Comparison of ENCODE assay signal across 22 cellular contexts in the genomic region with DNA sequence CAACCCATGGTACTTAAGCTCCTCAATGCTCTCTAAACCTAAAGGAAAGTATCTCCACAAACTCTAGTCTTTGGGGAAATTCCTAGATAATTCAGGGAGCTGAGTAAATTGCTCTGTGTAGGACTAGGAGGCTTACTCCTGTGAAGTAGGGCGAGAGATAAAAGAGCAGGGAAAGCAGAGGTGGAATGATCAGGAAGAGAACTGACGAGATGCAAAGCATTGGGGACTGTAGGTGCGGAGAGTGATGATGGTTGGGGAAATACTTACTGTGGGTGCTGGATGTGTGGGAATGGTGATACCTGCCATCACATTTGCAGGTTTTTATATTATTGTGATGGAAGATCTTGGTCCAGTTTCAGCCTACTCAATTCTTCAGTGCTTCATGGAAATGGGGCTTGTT. TPM values are rescaled to one million over a fixed set of nuclear protein-coding genes. Genes with fewer than 3 reads are reported as not detected.
DNase-seq lines count a peak whose midpoint lies in the region; ATAC-seq and TF ChIP-seq lines count a peak whose summit lies in the region.
"Had no signal": no experiment of that assay in that cellular context is flagged by ENCODE, and none has a peak within 500 bp of the region (broad histone marks: within the 10 kb centered on the region; RNA-seq: fewer than 3 reads in every experiment).

No MANE protein-coding gene starts in this region.

- 88 to 100% methylated on average over 3 of the region's 3 CpGs for WGBS in endodermal cell (ENCODE audit: insufficient coverage in 1 of 2, insufficient read length in 1 of 2), 2 experiments

- H3K36me3 Mint-ChIP-seq in activated T-cell treated with anti-CD3 and anti-CD28 coated beads, Interleukin-2, amount 50 U/mL, for 72 hours (ENCODE audit: insufficient read depth in 2 of 2): peaks cover 4 to 8% of the 10 kb centered on the region in 2 donors
- H3K36me3 Mint-ChIP-seq in IgD-negative memory B cell (peaks cover under 1% of the 10 kb centered on the region), endodermal cell (ENCODE audit: low read depth) (peaks cover 13% of the 10 kb centered on the region), progenitor cell of endocrine pancreas (ENCODE audit: insufficient read depth) (peaks cover 1% of the 10 kb centered on the region)

- H3K4me3 ChIP-seq in endodermal cell (ENCODE audit: low read length): no peak overlapping the region
- H3K4me3 ChIP-seq: K562, lung, SJSA1 had no signal

- H3K27ac Mint-ChIP-seq in activated T-cell treated with anti-CD3 and anti-CD28 coated beads, Interleukin-2, amount 50 U/mL, for 72 hours: peak overlapping the region; percentile 35
- H3K27ac Mint-ChIP-seq in IgD-negative memory B cell (peak overlapping the region in 2 of 3 donors; percentile 5 to 28), endodermal cell (no peak overlapping the region), progenitor cell of endocrine pancreas (no peak overlapping the region)

- H3K4me3 Mint-ChIP-seq in activated T-cell treated with anti-CD3 and anti-CD28 coated beads, Interleukin-2, amount 50 U/mL, for 72 hours: peak overlapping the region; percentile 34 to 39
- peak overlapping the region in 3 of 4 donors; percentile 25 to 65 (median 41) for H3K4me3 Mint-ChIP-seq in IgD-negative memory B cell
- peak overlapping the region; percentile 85 for H3K4me3 Mint-ChIP-seq in endodermal cell
- peak overlapping the region; percentile 4 for H3K4me3 Mint-ChIP-seq in progenitor cell of endocrine pancreas (ENCODE audit: low read depth)

- no peak overlapping the region for H3K27ac ChIP-seq in endodermal cell (ENCODE audit: low read depth, low read length)
- H3K27ac ChIP-seq: epithelial cell of prostate, SJSA1 had no signal

- H3K36me3 ChIP-seq in endodermal cell (ENCODE audit: control insufficient read depth, insufficient read depth, low read length): peaks cover 33% of the 10 kb centered on the region
- H3K36me3 ChIP-seq: breast epithelium, vagina had no signal

- no peaks in the 10 kb centered on the region for H3K9me3 Mint-ChIP-seq in activated T-cell treated with anti-CD3 and anti-CD28 coated beads, Interleukin-2, amount 50 U/mL, for 72 hours
- H3K9me3 Mint-ChIP-seq in IgD-negative memory B cell (no peaks in the 10 kb centered on the region), endodermal cell (no peaks in the 10 kb centered on the region), progenitor cell of endocrine pancreas (ENCODE audit: low read depth) (no peaks in the 10 kb centered on the region)

- H3K4me1 Mint-ChIP-seq in activated T-cell treated with anti-CD3 and anti-CD28 coated beads, Interleukin-2, amount 50 U/mL, for 72 hours (ENCODE audit: low read depth): peaks cover 17% of the 10 kb centered on the region
- peaks cover 16 to 23% (median 23%) of the 10 kb centered on the region in 3 donors for H3K4me1 Mint-ChIP-seq in IgD-negative memory B cell
- H3K4me1 Mint-ChIP-seq in endodermal cell: peaks cover 11% of the 10 kb centered on the region
- H3K4me1 Mint-ChIP-seq in progenitor cell of endocrine pancreas (ENCODE audit: low read depth): peaks cover 15% of the 10 kb centered on the region

- DNase-seq in activated T-cell treated with anti-CD3 and anti-CD28 coated beads, Interleukin-2, amount 50 U/mL, for 72 hours: no peak
- DNase-seq in activated T-cell treated with anti-CD3 and anti-CD28 coated beads, Interleukin-2, amount 50 U/mL, for 1 hour: no peak
- DNase-seq in endodermal cell: no peak
- no peak for DNase-seq in progenitor cell of endocrine pancreas (ENCODE audit: low spot score, unreplicated experiment)
- DNase-seq in NCI-H1092 treated with DMSO at 0.1 percent for 48 hours (lab: John Stamatoyannopoulos, UW): no peak
- DNase-seq in pons (ENCODE audit: low spot score): no peak
- DNase-seq: activated CD8-positive, alpha-beta memory T cell treated with anti-CD3 and anti-CD28 coated beads, Interleukin-2, amount 50 U/mL, for 48 hours; foreskin fibroblast; hypothalamus; kidney; NCI-H187 treated with DMSO at 0.1 percent for 48 hours; NCI-H345; substantia nigra; T-helper 9 cell had no signal

- TF ChIP-seq CTCF in endodermal cell (conservative IDR thresholded peaks at IDR 0.05): no peak
- TF ChIP-seq CTCF in progenitor cell of endocrine pancreas (IDR thresholded peaks at IDR 0.05; ENCODE audit: unreplicated experiment): no peak

- H3K9me3 ChIP-seq in endodermal cell (ENCODE audit: control insufficient read depth, low read length): no peaks in the 10 kb centered on the region
- H3K9me3 ChIP-seq: breast epithelium, SJSA1, vagina had no signal

- ATAC-seq in activated T-cell treated with anti-CD3 and anti-CD28 coated beads, Interleukin-2, amount 50 U/mL, for 72 hours (replicated peaks in 1 of 2): no peak
- no peak for ATAC-seq in GM18907 (IDR thresholded peaks at IDR 0.05; ENCODE audit: unreplicated experiment)
- ATAC-seq: K562 had no signal

- no peaks in the 10 kb centered on the region for H3K27me3 Mint-ChIP-seq in activated T-cell treated with anti-CD3 and anti-CD28 coated beads, Interleukin-2, amount 50 U/mL, for 72 hours (ENCODE audit: low read depth)
- H3K27me3 Mint-ChIP-seq in IgD-negative memory B cell (no peaks in the 10 kb centered on the region), endodermal cell (ENCODE audit: insufficient read depth) (no peaks in the 10 kb centered on the region), progenitor cell of endocrine pancreas (no peaks in the 10 kb centered on the region)

- no peak overlapping the region for H3K9ac ChIP-seq in endodermal cell (ENCODE audit: extremely low read depth, low read length, poor library complexity, severe bottlenecking)

- no peaks in the 10 kb centered on the region for H3K27me3 ChIP-seq in endodermal cell (ENCODE audit: control insufficient read depth, insufficient read depth, low read length, poor library complexity, severe bottlenecking)
- H3K27me3 ChIP-seq: breast epithelium, SJSA1, vagina had no signal

- H3K4me1 ChIP-seq in endodermal cell (ENCODE audit: control insufficient read depth, insufficient read depth, low read length): no peaks in the 10 kb centered on the region
- H3K4me1 ChIP-seq: breast epithelium had no signal

RNA-seq across cellular contexts. Expression of a gene that starts 1.6 kb away (rescaled TPM):
- total RNA-seq in activated T-cell treated with anti-CD3 and anti-CD28 coated beads, Interleukin-2, amount 50 U/mL, for 72 hours: 10 to 100 TPM; 24.0 to 24.6 TPM
- polyA plus RNA-seq in IgD-negative memory B cell: 12.4 TPM
- total RNA-seq in endodermal cell: 10 to 100 TPM; 33.7 to 34.7 TPM
- 23.1 TPM for polyA plus RNA-seq in endodermal cell (2013, experiment 1 of 2)
- 19.3 TPM for polyA plus RNA-seq in endodermal cell (2013, experiment 2 of 2)
- 40.5 and 41.8 TPM in 2 replicates for total RNA-seq in progenitor cell of endocrine pancreas

RNA-seq across cellular contexts. Expression of a gene that starts 26.8 kb away (rescaled TPM):
- 10 to 100 TPM; 66.6 to 78.7 TPM for total RNA-seq in activated T-cell treated with anti-CD3 and anti-CD28 coated beads, Interleukin-2, amount 50 U/mL, for 72 hours
- polyA plus RNA-seq in IgD-negative memory B cell: 5.0 TPM
- total RNA-seq in endodermal cell (10 to 100 TPM; 80.9 to 85.1 TPM), progenitor cell of endocrine pancreas (58.0 and 60.8 TPM in 2 replicates)
- 32.3 TPM for polyA plus RNA-seq in endodermal cell (2013, experiment 1 of 2)
- 31.3 TPM for polyA plus RNA-seq in endodermal cell (2013, experiment 2 of 2)

RNA-seq across cellular contexts. Expression of a gene that starts 30.0 kb away (rescaled TPM):
- 10 to 100 TPM; 83.5 to 86.2 TPM for total RNA-seq in activated T-cell treated with anti-CD3 and anti-CD28 coated beads, Interleukin-2, amount 50 U/mL, for 72 hours
- polyA plus RNA-seq in IgD-negative memory B cell: 116 TPM
- 10 to 100 TPM; 68.5 to 72.6 TPM for total RNA-seq in endodermal cell
- polyA plus RNA-seq in endodermal cell (2013, experiment 1 of 2): 99.6 TPM
- polyA plus RNA-seq in endodermal cell (2013, experiment 2 of 2): 90.3 TPM
- 63.1 and 63.5 TPM in 2 replicates for total RNA-seq in progenitor cell of endocrine pancreas

Comparison
In these comparisons a context has a peak if more than half of its experiments do, and no peak if none do; other contexts are left out.
1. H3K27ac Mint-ChIP-seq: peak in activated T-cell treated with anti-CD3 and anti-CD28 coated beads, Interleukin-2, amount 50 U/mL, for 72 hours (single experiment) and IgD-negative memory B cell (2 of 3); none in endodermal cell (single experiment) and progenitor cell of endocrine pancreas (single experiment).
2. H3K4me3 Mint-ChIP-seq: peak in every context shown above with its lines; median percentile 85 in endodermal cell; 41 in IgD-negative memory B cell; 36 in activated T-cell treated with anti-CD3 and anti-CD28 coated beads, Interleukin-2, amount 50 U/mL, for 72 hours; 4 in progenitor cell of endocrine pancreas.